ENCODE assay signal across 16 cellular contexts in the genomic region with DNA sequence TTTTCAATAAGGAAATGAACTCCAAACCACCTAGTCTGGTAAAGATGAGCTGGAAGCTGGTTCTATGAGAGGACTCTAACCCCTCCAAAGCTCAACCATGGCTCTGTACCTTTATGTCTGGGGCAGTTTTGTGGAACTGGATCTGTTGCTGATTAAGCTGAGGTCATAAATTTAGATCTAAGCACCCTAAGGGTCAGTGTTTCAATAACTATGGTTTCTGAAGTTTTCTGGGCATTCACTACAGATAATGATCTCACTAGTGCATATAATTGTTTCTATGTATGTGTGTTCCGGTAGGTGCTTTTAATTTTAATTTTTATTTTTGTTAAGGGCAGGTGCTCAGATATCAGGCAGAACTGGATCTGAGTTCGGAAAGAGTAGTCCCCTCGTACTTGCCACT.
A peak's percentile ranks its signal among the peaks of the same experiment; 100 is the strongest.
DNase-seq lines count a peak whose midpoint lies in the region; TF ChIP-seq lines count a peak whose summit lies in the region.
"Had no signal": no experiment of that assay in that cellular context is flagged by ENCODE, and none has a peak within 500 bp of the region (broad histone marks: within the 10 kb centered on the region; RNA-seq: fewer than 3 reads in every experiment).

No MANE protein-coding gene starts in this region.

- intact Hi-C loops in activated CD4-positive, alpha-beta T cell treated with anti-CD3 and anti-CD28 coated beads, Interleukin-2, amount 10 ng/mL, durations not matched to agents 24 days and 14 days (cut with micrococcal nuclease), result loop anchor here (1.0 to 5.0 kb wide), 3 partner anchors 36 to 91 kb away; no protein-coding TSS in a partner anchor
- intact Hi-C loops in activated naive CD4-positive, alpha-beta T cell treated with anti-CD3 and anti-CD28 coated beads for 36 hours (cut with micrococcal nuclease), result loop anchor here (1.0 to 10.0 kb wide), 11 partner anchors 14 to 1735 kb away; a partner anchor contains a TSS
- intact Hi-C loops in CD4-positive, alpha-beta memory T cell (cut with micrococcal nuclease), result no loop called here

- H3K27ac ChIP-seq in CD4-positive, alpha-beta memory T cell (ENCODE audit: low read depth, low read length), result no peak overlapping the region
- H3K27ac ChIP-seq: HL-60 had no signal

- peaks cover 95% of the 10 kb centered on the region for H3K36me3 ChIP-seq in BE2C
- H3K36me3 ChIP-seq in CD4-positive, alpha-beta memory T cell (ENCODE audit: insufficient read depth, low read length), result no peaks in the 10 kb centered on the region

- no peak for TF ChIP-seq CTCF in BE2C (IDR thresholded peaks at IDR 0.05; ENCODE audit: low read depth, low read length)

- peaks cover 10% of the 10 kb centered on the region for H3K27me3 Mint-ChIP-seq in activated CD4-positive, alpha-beta T cell treated with anti-CD3 and anti-CD28 coated beads, Interleukin-2, amount 10 ng/mL, durations not matched to agents 24 days and 14 days
- peaks cover 26% of the 10 kb centered on the region for H3K27me3 Mint-ChIP-seq in activated naive CD4-positive, alpha-beta T cell treated with anti-CD3 and anti-CD28 coated beads for 36 hours (ENCODE audit: low read depth)
- H3K27me3 Mint-ChIP-seq in activated naive CD8-positive, alpha-beta T cell treated with anti-CD3 and anti-CD28 coated beads for 36 hours, result peaks cover 25% of the 10 kb centered on the region
- peaks cover 3 to 13% of the 10 kb centered on the region in 2 donors for H3K27me3 Mint-ChIP-seq in CD4-positive, alpha-beta memory T cell
- H3K27me3 Mint-ChIP-seq: CD4-positive, alpha-beta T cell had no signal

- no peak overlapping the region for H3K4me3 Mint-ChIP-seq in activated CD4-positive, alpha-beta T cell treated with anti-CD3 and anti-CD28 coated beads, Interleukin-2, amount 10 ng/mL, durations not matched to agents 24 days and 14 days
- H3K4me3 Mint-ChIP-seq in activated naive CD4-positive, alpha-beta T cell treated with anti-CD3 and anti-CD28 coated beads for 36 hours, result no peak overlapping the region
- H3K4me3 Mint-ChIP-seq in activated naive CD8-positive, alpha-beta T cell treated with anti-CD3 and anti-CD28 coated beads for 36 hours, result no peak overlapping the region
- no peak overlapping the region for H3K4me3 Mint-ChIP-seq in CD4-positive, alpha-beta memory T cell
- H3K4me3 Mint-ChIP-seq: CD4-positive, alpha-beta T cell; GM23338 had no signal

- H3K9me3 ChIP-seq in BE2C, result no peaks in the 10 kb centered on the region
- no peaks in the 10 kb centered on the region for H3K9me3 ChIP-seq in CD4-positive, alpha-beta memory T cell (ENCODE audit: control insufficient read depth in 1 of 2, low read length in 2 of 2)

- H3K4me1 ChIP-seq in BE2C, result peaks cover 41% of the 10 kb centered on the region
- no peaks in the 10 kb centered on the region for H3K4me1 ChIP-seq in CD4-positive, alpha-beta memory T cell (ENCODE audit: insufficient read depth, low read length)

- POLR2A ChIA-PET in CD4-positive, alpha-beta memory T cell (lab: Charles Lee; ENCODE audit: partially characterized antibody), result no interaction called here

- DNase-seq in activated CD4-positive, alpha-beta T cell treated with anti-CD3 and anti-CD28 coated beads, Interleukin-2, amount 10 ng/mL, durations not matched to agents 24 days and 14 days, result no peak
- DNase-seq in activated CD4-positive, alpha-beta T cell treated with anti-CD3 and anti-CD28 coated beads for 48 hours, result no peak
- no peak for DNase-seq in activated naive CD4-positive, alpha-beta T cell treated with anti-CD3 and anti-CD28 coated beads for 36 hours
- DNase-seq in activated naive CD4-positive, alpha-beta T cell treated with anti-CD3 and anti-CD28 coated beads, Interleukin-2, amount 50 U/mL, for 16 hours, result no peak
- no peak for DNase-seq in BE2C
- DNase-seq in activated naive CD8-positive, alpha-beta T cell treated with anti-CD3 and anti-CD28 coated beads for 36 hours, result no peak
- no peak for DNase-seq in CD4-positive, alpha-beta memory T cell
- DNase-seq: ACHN; C1 segment of cervical spinal cord; CD4-positive, alpha-beta T cell; DMS153; DMS79 treated with DMSO at 0.1 percent for 48 hours; EL; H7 had no signal

- no peaks in the 10 kb centered on the region for H3K27me3 ChIP-seq in BE2C
- H3K27me3 ChIP-seq in CD4-positive, alpha-beta memory T cell (ENCODE audit: insufficient read depth, low read length), result no peaks in the 10 kb centered on the region

- no peaks in the 10 kb centered on the region for H3K36me3 Mint-ChIP-seq in activated CD4-positive, alpha-beta T cell treated with anti-CD3 and anti-CD28 coated beads, Interleukin-2, amount 10 ng/mL, durations not matched to agents 24 days and 14 days (ENCODE audit: low read depth)
- H3K36me3 Mint-ChIP-seq in activated naive CD4-positive, alpha-beta T cell treated with anti-CD3 and anti-CD28 coated beads for 36 hours (ENCODE audit: low read depth), result no peaks in the 10 kb centered on the region
- peaks cover 17% of the 10 kb centered on the region for H3K36me3 Mint-ChIP-seq in activated naive CD8-positive, alpha-beta T cell treated with anti-CD3 and anti-CD28 coated beads for 36 hours
- H3K36me3 Mint-ChIP-seq in CD4-positive, alpha-beta memory T cell, result no peaks in the 10 kb centered on the region

- CTCF ChIA-PET in activated naive CD4-positive, alpha-beta T cell treated with anti-CD3 and anti-CD28 coated beads for 36 hours (lab: Charles Lee), result interaction anchor here (1.2 kb wide), 1 partner anchor 11 kb away, joined by 3 read pairs; no protein-coding TSS in a partner anchor
- CTCF ChIA-PET in CD4-positive, alpha-beta memory T cell (lab: Charles Lee; ENCODE audit: partially characterized antibody), result no interaction called here

- no peaks in the 10 kb centered on the region for H3K9me3 Mint-ChIP-seq in activated CD4-positive, alpha-beta T cell treated with anti-CD3 and anti-CD28 coated beads, Interleukin-2, amount 10 ng/mL, durations not matched to agents 24 days and 14 days
- no peaks in the 10 kb centered on the region for H3K9me3 Mint-ChIP-seq in activated naive CD4-positive, alpha-beta T cell treated with anti-CD3 and anti-CD28 coated beads for 36 hours
- H3K9me3 Mint-ChIP-seq in activated naive CD8-positive, alpha-beta T cell treated with anti-CD3 and anti-CD28 coated beads for 36 hours, result peaks cover 11% of the 10 kb centered on the region
- peaks cover 0 to 2% (median 0%) of the 10 kb centered on the region in 8 donors for H3K9me3 Mint-ChIP-seq in CD4-positive, alpha-beta memory T cell
- H3K9me3 Mint-ChIP-seq: CD4-positive, alpha-beta T cell; GM23338 had no signal

- peaks cover 20% of the 10 kb centered on the region for H3K4me1 Mint-ChIP-seq in activated CD4-positive, alpha-beta T cell treated with anti-CD3 and anti-CD28 coated beads, Interleukin-2, amount 10 ng/mL, durations not matched to agents 24 days and 14 days
- peaks cover 31% of the 10 kb centered on the region for H3K4me1 Mint-ChIP-seq in activated naive CD4-positive, alpha-beta T cell treated with anti-CD3 and anti-CD28 coated beads for 36 hours (ENCODE audit: low read depth)
- peaks cover 26% of the 10 kb centered on the region for H3K4me1 Mint-ChIP-seq in activated naive CD8-positive, alpha-beta T cell treated with anti-CD3 and anti-CD28 coated beads for 36 hours
- peaks cover 0 to 8% (median 4%) of the 10 kb centered on the region in 4 donors for H3K4me1 Mint-ChIP-seq in CD4-positive, alpha-beta memory T cell

- peak overlapping the region; percentile 3 for H3K27ac Mint-ChIP-seq in activated CD4-positive, alpha-beta T cell treated with anti-CD3 and anti-CD28 coated beads, Interleukin-2, amount 10 ng/mL, durations not matched to agents 24 days and 14 days
- H3K27ac Mint-ChIP-seq in activated naive CD4-positive, alpha-beta T cell treated with anti-CD3 and anti-CD28 coated beads for 36 hours, result peak overlapping the region; percentile 50
- H3K27ac Mint-ChIP-seq in activated naive CD8-positive, alpha-beta T cell treated with anti-CD3 and anti-CD28 coated beads for 36 hours, result peak overlapping the region; percentile 88
- H3K27ac Mint-ChIP-seq in CD4-positive, alpha-beta memory T cell, result no peak overlapping the region
- H3K27ac Mint-ChIP-seq: CD4-positive, alpha-beta T cell; GM23338 had no signal

- H3K4me3 ChIP-seq in BE2C (ENCODE audit: low read depth, low read length), result peak overlapping the region; percentile 98
- H3K4me3 ChIP-seq in CD4-positive, alpha-beta memory T cell (ENCODE audit: low read length in 2 of 2), result no peak overlapping the region
- H3K4me3 ChIP-seq: GM23338 had no signal

Comparison
In these comparisons a context has a peak if more than half of its experiments do, and no peak if none do; other contexts are left out.
1. H3K27ac Mint-ChIP-seq: peak in activated CD4-positive, alpha-beta T cell treated with anti-CD3 and anti-CD28 coated beads, Interleukin-2, amount 10 ng/mL, durations not matched to agents 24 days and 14 days (single experiment), activated naive CD4-positive, alpha-beta T cell treated with anti-CD3 and anti-CD28 coated beads for 36 hours (single experiment) and activated naive CD8-positive, alpha-beta T cell treated with anti-CD3 and anti-CD28 coated beads for 36 hours (single experiment); none in CD4-positive, alpha-beta memory T cell (0 of 7).